8 cellular contexts compared by ENCODE assay signal in the genomic region with DNA sequence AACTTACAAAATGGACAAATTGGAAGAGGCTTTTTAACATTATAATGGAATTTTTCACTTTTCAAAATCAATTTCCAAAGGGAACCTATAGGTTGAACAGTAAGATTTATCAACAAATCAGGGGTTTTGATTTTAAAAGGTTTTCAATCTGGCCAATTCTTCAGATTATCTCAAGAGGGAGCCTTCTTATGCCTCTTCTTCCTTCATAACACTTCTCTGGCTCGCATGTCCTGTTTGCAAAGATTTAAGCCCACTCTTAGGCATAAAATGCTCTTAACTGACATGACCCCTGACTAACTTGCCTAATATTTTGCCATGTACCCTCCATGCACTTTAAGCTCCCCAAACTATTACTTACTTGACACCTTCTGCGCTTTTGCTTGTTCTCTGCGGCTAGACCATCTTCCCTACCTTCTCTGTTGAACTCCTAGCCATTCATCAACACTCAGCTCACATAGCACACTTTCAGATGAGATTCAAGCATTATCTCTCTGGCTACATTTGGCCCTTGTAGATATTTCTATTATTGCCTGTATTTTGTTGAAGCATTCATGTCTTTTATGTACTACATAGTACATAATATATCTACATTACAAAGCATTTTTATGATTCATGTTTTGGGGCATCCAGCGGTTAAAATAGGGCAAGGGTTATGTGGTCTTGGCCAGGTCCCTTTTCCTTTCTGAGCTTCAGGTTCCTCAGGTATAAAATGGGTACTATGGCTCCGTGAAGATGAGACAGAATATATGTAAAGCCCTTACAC. TPM values are rescaled to one million over a fixed set of nuclear protein-coding genes. Genes with fewer than 3 reads are reported as not detected.
A peak's percentile ranks its signal among the peaks of the same experiment; 100 is the strongest.
DNase-seq lines count a peak whose midpoint lies in the region; ATAC-seq, FAIRE-seq and TF ChIP-seq lines count a peak whose summit lies in the region.

No MANE protein-coding gene starts in this region.

- peaks cover 38% of the 10 kb centered on the region for H3K79me2 ChIP-seq in keratinocyte (ENCODE audit: control insufficient read depth, insufficient read depth, low read length)

- DNase-seq in BJ (ENCODE audit: low read depth) (no peak), keratinocyte (ENCODE audit: low read depth, low spot score) (no peak), substantia nigra (lab: John Stamatoyannopoulos, UW) (peak in 2 of 49 donors; percentile 15 to 26), midbrain (lab: John Stamatoyannopoulos, UW) (no peak)

- peak overlapping the region; percentile 92 for H2AFZ ChIP-seq in keratinocyte (ENCODE audit: control insufficient read depth, low read length)

- no peak for ATAC-seq in HG03457 (IDR thresholded peaks at IDR 0.05; ENCODE audit: unreplicated experiment)
- ATAC-seq in GM19035 (IDR thresholded peaks at IDR 0.05; ENCODE audit: unreplicated experiment), result no peak

- H3K27me3 ChIP-seq in BJ (ENCODE audit: control insufficient read depth, insufficient read depth, low read length) (no peaks in the 10 kb centered on the region), HUES64 (ENCODE audit: insufficient read depth, low read length) (no peaks in the 10 kb centered on the region), keratinocyte (ENCODE audit: control insufficient read depth, extremely low read depth, insufficient read depth, low read length) (no peaks in the 10 kb centered on the region)

- TF ChIP-seq CTCF in BJ (IDR thresholded peaks at IDR 0.05; ENCODE audit: insufficient read depth, low read depth, low read length) (peak; percentile 53), keratinocyte (optimal IDR thresholded peaks at IDR 0.05 in 1 of 3, IDR thresholded peaks at IDR 0.05 in 1 of 3, conservative IDR thresholded peaks at IDR 0.05 in 1 of 3; ENCODE audit: extremely low read depth in 1 of 3, insufficient read depth in 2 of 3, low read length in 3 of 3) (no peak)

- peaks cover 9% of the 10 kb centered on the region; the same call in 1 of the 2 replicates for H3K4me1 ChIP-seq in HUES64 (ENCODE audit: insufficient read depth, low read length)
- H3K4me1 ChIP-seq in keratinocyte (ENCODE audit: control insufficient read depth, extremely low read depth, insufficient read depth, low read length), result peaks cover 14% of the 10 kb centered on the region

- WGBS in HUES64, result 59% methylated on average over 5 of the region's 5 CpGs
- WGBS in adipose tissue, 3 donors, result 34 to 45% (median 37%) methylated on average over 5 of the region's 5 CpGs

- H3K9me3 ChIP-seq in HUES64 (ENCODE audit: insufficient read depth, low read depth, low read length), result no peaks in the 10 kb centered on the region
- H3K9me3 ChIP-seq in keratinocyte (ENCODE audit: control insufficient read depth, low read depth, low read length), result no peaks in the 10 kb centered on the region

- no peaks in the 10 kb centered on the region for H3K9me1 ChIP-seq in keratinocyte (ENCODE audit: control insufficient read depth, extremely low read depth, insufficient read depth, low read length)

- peak overlapping the region; percentile 96 for H3K9ac ChIP-seq in HUES64 (ENCODE audit: low read depth, low read length)
- peak overlapping the region; percentile 100 for H3K9ac ChIP-seq in keratinocyte (ENCODE audit: control insufficient read depth, extremely low read depth, insufficient read depth, low read length)

- H3K27ac ChIP-seq in HUES64 (ENCODE audit: low read depth, low read length), result peak overlapping the region; percentile 97
- peak overlapping the region; percentile 99 for H3K27ac ChIP-seq in adipose tissue (ENCODE audit: low read depth, low read length)
- H3K27ac ChIP-seq in keratinocyte (ENCODE audit: control insufficient read depth, insufficient read depth, low read length), result peak overlapping the region; percentile 99
- peak overlapping the region; percentile 99 for H3K27ac ChIP-seq in substantia nigra (ENCODE audit: low read depth, low read length, poor library complexity, severe bottlenecking)

- POLR2A ChIA-PET in BJ (lab: Charles Lee), result interaction anchor here (0.5 to 0.6 kb wide), 2 partner anchors 87 to 239 kb away, joined by 3 to 4 read pairs; no protein-coding TSS in a partner anchor

- no peak for FAIRE-seq in keratinocyte (lab: Jason Lieb, UNC)

- CTCF ChIA-PET in BJ (lab: Yijun Ruan, JAX), result interaction anchor here (1.1 to 1.4 kb wide), 4 partner anchors 11 to 135 kb away, joined by 3 to 4 read pairs (median 4); no protein-coding TSS in a partner anchor

- dilution Hi-C loops in keratinocyte (cut with MboI; ENCODE audit: extremely low pct_ligation_motif_present, low sequenced_read_pairs), result no loop called here

- H4K20me1 ChIP-seq in keratinocyte (ENCODE audit: control insufficient read depth, extremely low read depth, insufficient read depth, low read length), result peaks cover 7% of the 10 kb centered on the region

- H3K4me3 ChIP-seq in BJ (ENCODE audit: low read depth, low read length) (peak overlapping the region; percentile 82), HUES64 (ENCODE audit: low read length) (peak overlapping the region; percentile 76), keratinocyte (ENCODE audit: control insufficient read depth in 2 of 3, extremely low read depth in 1 of 3, insufficient read depth in 2 of 3, low read depth in 1 of 3, low read length in 3 of 3) (peak overlapping the region; percentile 75 to 96 (median 90))

- H3K36me3 ChIP-seq in BJ (ENCODE audit: control insufficient read depth, insufficient read depth, low read length), result peaks cover 2% of the 10 kb centered on the region; the same call in 1 of the 2 replicates
- H3K36me3 ChIP-seq in HUES64 (ENCODE audit: insufficient read depth, low read length), result peaks cover 17% of the 10 kb centered on the region
- H3K36me3 ChIP-seq in keratinocyte (ENCODE audit: control insufficient read depth in 2 of 2, extremely low read depth in 1 of 2, insufficient read depth in 2 of 2, low read length in 2 of 2), result peaks cover 0 to 2% of the 10 kb centered on the region in 2 experiments

- H3K4me2 ChIP-seq in keratinocyte (ENCODE audit: control insufficient read depth, extremely low read depth, insufficient read depth, low read depth, low read length), result peak overlapping the region; percentile 75

RNA-seq across cellular contexts. Expression of gene ARIH1, which starts 1.0 kb away (rescaled TPM):
- polyA plus RNA-seq in BJ (2011; rRNA removed), result 46.0 and 60.6 TPM in 2 replicates
- 69.5 and 69.7 TPM in 2 replicates for polyA minus RNA-seq in BJ (2011; rRNA and poly(A)+ RNA removed)
- polyA plus RNA-seq in HUES64 (2013, experiment 1 of 2), result 69.1 TPM
- 88.1 TPM for polyA plus RNA-seq in HUES64 (2013, experiment 2 of 2)
- 10 to 100 TPM; 13.0 to 31.7 (median 25.0) TPM for polyA plus RNA-seq in adipose tissue
- polyA plus RNA-seq in keratinocyte, result 46.9 to 70.6 TPM (median 50.6 TPM) in 3 replicates
- polyA plus RNA-seq in keratinocyte (2011; ENCODE audit: low read depth), result 111 TPM
- 35.0 and 71.0 TPM in 2 replicates for polyA plus RNA-seq in keratinocyte (2011; cell fraction: cytosol; rRNA removed)
- 68.3 and 71.7 TPM in 2 replicates for polyA plus RNA-seq in keratinocyte (2011; cell fraction: nucleus; rRNA removed)
- 51.0 and 51.5 TPM in 2 replicates for polyA plus RNA-seq in keratinocyte (2012; ENCODE audit: low replicate concordance)
- polyA minus RNA-seq in keratinocyte, result 73.3 to 163 TPM (median 117 TPM) in 3 replicates
- 53.3 TPM for polyA minus RNA-seq in keratinocyte (2011; cell fraction: cytosol; rRNA and poly(A)+ RNA removed)
- polyA minus RNA-seq in keratinocyte (2011; cell fraction: nucleus; rRNA and poly(A)+ RNA removed), result 40.6 and 131 TPM in 2 replicates
